16 cellular contexts compared by ENCODE assay signal in the genomic region with DNA sequence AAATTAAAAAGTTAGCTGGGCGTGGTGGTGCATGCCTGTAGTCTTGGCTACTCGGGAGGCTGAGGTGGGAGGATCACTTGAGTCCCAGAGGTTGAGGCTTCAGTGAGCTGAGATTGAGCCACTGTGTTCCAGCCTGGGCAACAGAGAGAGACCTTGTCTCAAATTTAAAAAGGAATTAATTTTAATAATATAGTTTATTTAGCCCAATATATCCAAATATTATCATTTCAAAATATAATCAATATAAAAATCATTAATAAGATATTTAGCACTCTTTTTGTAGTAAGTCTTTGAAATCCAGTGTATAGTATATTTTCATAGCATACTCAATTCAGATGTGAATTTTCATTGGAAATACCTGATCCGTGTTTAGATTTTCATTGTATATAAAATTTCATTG. TPM values are rescaled to one million over a fixed set of nuclear protein-coding genes. Genes with fewer than 3 reads are reported as not detected.
"Had no signal": no experiment of that assay in that cellular context is flagged by ENCODE, and none has a peak within 500 bp of the region (broad histone marks: within the 10 kb centered on the region; RNA-seq: fewer than 3 reads in every experiment).

No MANE protein-coding gene starts in this region.

- H3K9me3 Mint-ChIP-seq: activated naive CD4-positive, alpha-beta T cell treated with anti-CD3 and anti-CD28 coated beads, Interleukin-2, amount 50 U/mL, for 24 hours; activated T-helper 2 cell treated with anti-CD3 and anti-CD28 coated beads, Interferon-gamma antibody, Interleukin-2, Interleukin-4, amounts not matched to agents 10 μg/mL and 5 μg/mL and 100 μg/mL, durations not matched to agents 14 hours and 24 hours and 36 hours had no signal

- H3K4me1 ChIP-seq: prostate gland, right lobe of liver had no signal

- H3K9me3 ChIP-seq: prostate gland, right lobe of liver had no signal

- H3K27ac Mint-ChIP-seq: activated naive CD4-positive, alpha-beta T cell treated with anti-CD3 and anti-CD28 coated beads, Interleukin-2, amount 50 U/mL, for 24 hours; activated T-helper 2 cell treated with anti-CD3 and anti-CD28 coated beads, Interferon-gamma antibody, Interleukin-2, Interleukin-4, amounts not matched to agents 10 μg/mL and 5 μg/mL and 100 μg/mL, durations not matched to agents 14 hours and 24 hours and 36 hours; brain; memory B cell; natural killer cell treated with Interleukin-12 subunit alpha and Interleukin-12 subunit beta and Interleukin-15 and Interleukin-18, amount 100 ng/mL, for 72 hours; T-helper 17 cell had no signal

- H3K36me3 ChIP-seq: prostate gland had no signal

- H3K4me3 ChIP-seq: prostate gland, right lobe of liver had no signal

- H3K27me3 ChIP-seq: right lobe of liver had no signal

- H3K4me3 Mint-ChIP-seq: activated naive CD4-positive, alpha-beta T cell treated with anti-CD3 and anti-CD28 coated beads, Interleukin-2, amount 50 U/mL, for 24 hours; brain; memory B cell; natural killer cell treated with Interleukin-12 subunit alpha and Interleukin-12 subunit beta and Interleukin-15 and Interleukin-18, amount 100 ng/mL, for 72 hours; T-helper 17 cell had no signal

- DNase-seq: activated CD4-positive, CD25-positive, alpha-beta regulatory T cell; dermis blood vessel endothelial cell; nucleus accumbens; stimulated activated CD4-positive, alpha-beta T cell treated with anti-CD3 and anti-CD28 coated beads, Interleukin-2, amount 100 ng/mL, for 48 hours; stimulated activated CD8-positive, alpha-beta memory T cell treated with anti-CD3 and anti-CD28 coated beads, Interleukin-4, amount 100 ng/mL, for 48 hours; stimulated activated naive CD8-positive, alpha-beta T cell treated with anti-CD3 and anti-CD28 coated beads, Interleukin-15, Interleukin-2, amounts not matched to agents 100 U/mL and 50 U/mL, for 24 hours; T-helper 17 cell had no signal

- ATAC-seq: natural killer cell treated with Interleukin-12 subunit alpha and Interleukin-12 subunit beta and Interleukin-15 and Interleukin-18, amount 100 ng/mL, for 72 hours; right lobe of liver; stimulated activated naive CD8-positive, alpha-beta T cell treated with anti-CD3 and anti-CD28 coated beads, Interleukin-15, Interleukin-2, amounts not matched to agents 100 U/mL and 50 U/mL, for 24 hours; T-helper 17 cell had no signal

- H3K36me3 Mint-ChIP-seq: activated naive CD4-positive, alpha-beta T cell treated with anti-CD3 and anti-CD28 coated beads, Interleukin-2, amount 50 U/mL, for 24 hours; memory B cell; natural killer cell treated with Interleukin-12 subunit alpha and Interleukin-12 subunit beta and Interleukin-15 and Interleukin-18, amount 100 ng/mL, for 72 hours had no signal

- H3K4me1 Mint-ChIP-seq: activated naive CD4-positive, alpha-beta T cell treated with anti-CD3 and anti-CD28 coated beads, Interleukin-2, amount 50 U/mL, for 24 hours; memory B cell had no signal

- H3K27me3 Mint-ChIP-seq: activated naive CD4-positive, alpha-beta T cell treated with anti-CD3 and anti-CD28 coated beads, Interleukin-2, amount 50 U/mL, for 24 hours; brain had no signal

- H3K27ac ChIP-seq: prostate gland, right lobe of liver had no signal

RNA-seq across cellular contexts. Expression of a gene that starts 43.2 kb away (rescaled TPM):
- total RNA-seq: activated T-helper 2 cell treated with anti-CD3 and anti-CD28 coated beads, Interferon-gamma antibody, Interleukin-2, Interleukin-4, amounts not matched to agents 10 μg/mL and 5 μg/mL and 100 μg/mL, durations not matched to agents 14 hours and 24 hours and 36 hours; dermis blood vessel endothelial cell; natural killer cell treated with Interleukin-12 subunit alpha and Interleukin-12 subunit beta and Interleukin-15 and Interleukin-18, amount 100 ng/mL, for 72 hours; prostate gland; T-helper 17 cell; temporal lobe had no signal

RNA-seq across cellular contexts. Expression of a gene that starts 50.0 kb away (rescaled TPM):
- total RNA-seq: activated T-helper 2 cell treated with anti-CD3 and anti-CD28 coated beads, Interferon-gamma antibody, Interleukin-2, Interleukin-4, amounts not matched to agents 10 μg/mL and 5 μg/mL and 100 μg/mL, durations not matched to agents 14 hours and 24 hours and 36 hours; dermis blood vessel endothelial cell; natural killer cell treated with Interleukin-12 subunit alpha and Interleukin-12 subunit beta and Interleukin-15 and Interleukin-18, amount 100 ng/mL, for 72 hours; T-helper 17 cell; temporal lobe; ureter had no signal
